8 cellular contexts compared by ENCODE assay signal in genomic region chr12:89019439-89020120, GRCh38.
DNase-seq lines count a peak whose midpoint lies in the region; ATAC-seq and TF ChIP-seq lines count a peak whose summit lies in the region.

No MANE protein-coding gene starts in this region.

- H3K27me3 ChIP-seq in lung (ENCODE audit: control insufficient read depth, insufficient read depth) = no peaks in the 10 kb centered on the region

- WGBS in lung, 2 donors = 4% methylated on average over 14 of the region's 14 CpGs

- TF ChIP-seq CTCF in lung (IDR thresholded peaks at IDR 0.05; ENCODE audit: control extremely low read depth, extremely low read depth) = peak; percentile 95

- H3K4me1 ChIP-seq in lung (ENCODE audit: control insufficient read depth in 2 of 2, insufficient read depth in 2 of 2, low read length in 2 of 2) = no peaks in the 10 kb centered on the region

- ATAC-seq in GM19467 (IDR thresholded peaks at IDR 0.05; ENCODE audit: unreplicated experiment) (peak; percentile 96), HG03571 (IDR thresholded peaks at IDR 0.05; ENCODE audit: unreplicated experiment) (peak; percentile 95), lung (ENCODE audit: insufficient read depth, low FRiP score) (peak; percentile 83)

- no peaks in the 10 kb centered on the region for H3K9me3 ChIP-seq in lung (ENCODE audit: control insufficient read depth in 2 of 2, insufficient read depth in 1 of 2, low read length in 1 of 2)

- no peaks in the 10 kb centered on the region for H3K36me3 ChIP-seq in lung (ENCODE audit: control insufficient read depth in 2 of 2, insufficient read depth in 2 of 2, low read length in 2 of 2)

- peak; percentile 81 for DNase-seq in COLO668 (lab: John Stamatoyannopoulos, UW; ENCODE audit: unreplicated experiment)
- DNase-seq in NCI-H526 treated with DMSO at 0.1 percent for 48 hours (lab: John Stamatoyannopoulos, UW) = peak; percentile 68
- DNase-seq in activated CD4-positive, alpha-beta T cell treated with anti-CD3 and anti-CD28 coated beads, Interleukin-2, amount 50 U/mL, for 1 hour = peak; percentile 64
- DNase-seq in ecto neural progenitor cell (ENCODE audit: low spot score) = peak; percentile 84
- peak; percentile 79 for DNase-seq in lung (ENCODE audit: low spot score)
- peak; percentile 35 to 46 (median 46) for DNase-seq in stimulated activated CD4-positive, alpha-beta T cell treated with anti-CD3 and anti-CD28 coated beads, TNF-alpha, amount 100 ng/mL, for 48 hours (ENCODE audit: low read depth in 3 of 3)

- H3K27ac ChIP-seq in lung (ENCODE audit: low read depth in 1 of 2, low read length in 1 of 2) = no peak overlapping the region

- H3K4me3 ChIP-seq in lung = no peak overlapping the region
